ENCODE assay signal across 22 cellular contexts in genomic region chr11:17542249-17542648, GRCh38. TPM values are rescaled to one million over a fixed set of nuclear protein-coding genes. Genes with fewer than 3 reads are reported as not detected.
DNase-seq lines count a peak whose midpoint lies in the region; ATAC-seq and TF ChIP-seq lines count a peak whose summit lies in the region.
"Had no signal": no experiment of that assay in that cellular context is flagged by ENCODE, and none has a peak within 500 bp of the region (broad histone marks: within the 10 kb centered on the region; RNA-seq: fewer than 3 reads in every experiment).

No MANE protein-coding gene starts in this region.

- POLR2A ChIA-PET in CD8-positive, alpha-beta memory T cell (lab: Charles Lee): no interaction called here

- H2AFZ ChIP-seq in osteoblast (ENCODE audit: low read length): no peak overlapping the region

- no peaks in the 10 kb centered on the region for H3K79me2 ChIP-seq in osteoblast (ENCODE audit: insufficient read depth, low read length)

- H3K27me3 Mint-ChIP-seq in CD8-positive, alpha-beta memory T cell: peaks cover 6 to 41% of the 10 kb centered on the region in 2 donors

- no peaks in the 10 kb centered on the region for H3K9me3 Mint-ChIP-seq in CD8-positive, alpha-beta memory T cell
- H3K9me3 Mint-ChIP-seq: dendritic cell treated with granulocyte-macrophage colony-stimulating factor and Interleukin-4, amounts not matched to agents 40 ng/mL and 50 ng/mL, for 4 days; IgD-negative memory B cell; natural killer cell had no signal

- ATAC-seq in GM18873 (IDR thresholded peaks at IDR 0.05; ENCODE audit: low FRiP score, unreplicated experiment): no peak
- ATAC-seq: lower lobe of right lung, natural killer cell had no signal

- H3K27ac Mint-ChIP-seq in CD8-positive, alpha-beta memory T cell: no peak overlapping the region
- H3K27ac Mint-ChIP-seq: dendritic cell treated with granulocyte-macrophage colony-stimulating factor and Interleukin-4, amounts not matched to agents 40 ng/mL and 50 ng/mL, for 4 days; IgD-negative memory B cell; natural killer cell had no signal

- no peak for TF ChIP-seq CTCF in osteoblast (IDR thresholded peaks at IDR 0.05; ENCODE audit: extremely low read depth, low read depth, low read length)

- in situ Hi-C loops in ACHN (cut with HindIII; ENCODE audit: low pct_ligation_motif_present, low pct_unique_long_range_greater_than_20kb, low sequenced_read_pairs): no loop called here

- H3K27me3 ChIP-seq in osteoblast (ENCODE audit: insufficient read depth, low read length): peaks cover 37% of the 10 kb centered on the region
- H3K27me3 ChIP-seq in CD8-positive, alpha-beta memory T cell (ENCODE audit: insufficient read depth, low read length, poor library complexity, severe bottlenecking): no peaks in the 10 kb centered on the region

- no peak overlapping the region for H3K27ac ChIP-seq in osteoblast (ENCODE audit: low read depth, low read length)
- H3K27ac ChIP-seq in CD8-positive, alpha-beta memory T cell (ENCODE audit: low read depth, low read length): no peak overlapping the region
- H3K27ac ChIP-seq: brain microvascular endothelial cell, C4-2B, lower lobe of right lung, tibial artery had no signal

- no peaks in the 10 kb centered on the region for H3K36me3 ChIP-seq in osteoblast (ENCODE audit: insufficient read depth, low read length)
- no peaks in the 10 kb centered on the region for H3K36me3 ChIP-seq in CD8-positive, alpha-beta memory T cell (ENCODE audit: insufficient read depth, low read length)
- H3K36me3 ChIP-seq: brain microvascular endothelial cell, lower lobe of right lung, tibial artery had no signal

- H3K4me1 ChIP-seq in osteoblast (ENCODE audit: insufficient read depth, low read length): no peaks in the 10 kb centered on the region
- H3K4me1 ChIP-seq in CD8-positive, alpha-beta memory T cell (ENCODE audit: insufficient read depth, low read length): no peaks in the 10 kb centered on the region

- no peaks in the 10 kb centered on the region for H3K9me3 ChIP-seq in osteoblast (ENCODE audit: low read depth, low read length)
- no peaks in the 10 kb centered on the region for H3K9me3 ChIP-seq in CD8-positive, alpha-beta memory T cell (ENCODE audit: low read length)
- H3K9me3 ChIP-seq: lower lobe of right lung, tibial artery had no signal

- H3K4me2 ChIP-seq in osteoblast (ENCODE audit: insufficient read depth, low read length): no peak overlapping the region

- H4K20me1 ChIP-seq in osteoblast (ENCODE audit: insufficient read depth, low read length): no peaks in the 10 kb centered on the region

- peak overlapping the region in 1 of 7 donors; percentile 20 for H3K4me3 Mint-ChIP-seq in CD8-positive, alpha-beta memory T cell
- H3K4me3 Mint-ChIP-seq: dendritic cell treated with granulocyte-macrophage colony-stimulating factor and Interleukin-4, amounts not matched to agents 40 ng/mL and 50 ng/mL, for 4 days; IgD-negative memory B cell; natural killer cell had no signal

- CTCF ChIA-PET in CD8-positive, alpha-beta memory T cell (lab: Charles Lee): no interaction called here

- H3K4me1 Mint-ChIP-seq in CD8-positive, alpha-beta memory T cell: peaks cover 0 to 4% (median 3%) of the 10 kb centered on the region in 3 donors
- H3K4me1 Mint-ChIP-seq: IgD-negative memory B cell had no signal

- no peak overlapping the region for H3K4me3 ChIP-seq in osteoblast (ENCODE audit: insufficient read depth, low read length)
- no peak overlapping the region for H3K4me3 ChIP-seq in CD8-positive, alpha-beta memory T cell (ENCODE audit: low read length)
- H3K4me3 ChIP-seq: lower lobe of right lung, tibial artery had no signal

- peak; percentile 28 for DNase-seq in ACHN
- peak; percentile 48 to 84 for DNase-seq in NCI-H526 (lab: John Stamatoyannopoulos, UW)
- peak; percentile 61 for DNase-seq in kidney tubule cell (ENCODE audit: low spot score)
- DNase-seq in osteoblast (ENCODE audit: insufficient read length, low spot score, missing footprints): peak; percentile 67
- no peak for DNase-seq in HK-2 (ENCODE audit: unreplicated experiment)
- no peak for DNase-seq in NCI-H2196 treated with DMSO at 0.1 percent for 48 hours (lab: John Stamatoyannopoulos, UW; ENCODE audit: unreplicated experiment)
- DNase-seq in CD8-positive, alpha-beta memory T cell: no peak
- DNase-seq: brain microvascular endothelial cell; DMS79; GOT3; lower lobe of right lung; natural killer cell; NCI-H2029 treated with DMSO at 0.1 percent for 48 hours; NCI-H510A treated with DMSO at 0.1 percent for 48 hours; stimulated activated naive CD4-positive, alpha-beta T cell had no signal

- no peaks in the 10 kb centered on the region for H3K36me3 Mint-ChIP-seq in CD8-positive, alpha-beta memory T cell
- H3K36me3 Mint-ChIP-seq: natural killer cell had no signal

RNA-seq across cellular contexts. Expression of gene USH1C, which starts 2.0 kb away (rescaled TPM):
- not detected in 2 replicates for total RNA-seq in osteoblast
- not detected for total RNA-seq in CD8-positive, alpha-beta memory T cell
- polyA plus RNA-seq in CD8-positive, alpha-beta memory T cell: not detected
- total RNA-seq: natural killer cell; T-helper 2 cell treated with Interferon-gamma antibody and Interleukin-4, amounts not matched to agents 100 ng/mL and 5 ng/mL, for 36 hours had no signal
- polyA plus RNA-seq: IgD-negative memory B cell had no signal

RNA-seq across cellular contexts. Expression of gene OTOG, which starts 4.8 kb away (rescaled TPM):
- total RNA-seq in osteoblast: not detected in 2 replicates
- total RNA-seq in CD8-positive, alpha-beta memory T cell: not detected
- not detected for polyA plus RNA-seq in CD8-positive, alpha-beta memory T cell
- total RNA-seq: lower lobe of right lung; natural killer cell; T-helper 2 cell treated with Interferon-gamma antibody and Interleukin-4, amounts not matched to agents 100 ng/mL and 5 ng/mL, for 36 hours had no signal
- polyA plus RNA-seq: esophagus, IgD-negative memory B cell had no signal

Comparison
In these comparisons a context has a peak if more than half of its experiments do, and no peak if none do; other contexts are left out.
1. DNase-seq: peak in ACHN (single experiment), NCI-H526 (2 of 2), kidney tubule cell (single experiment) and osteoblast (single experiment); none in HK-2 (single experiment), NCI-H2196 treated with DMSO at 0.1 percent for 48 hours (single experiment) and CD8-positive, alpha-beta memory T cell (0 of 5).